Comparison of ENCODE assay signal across 26 cellular contexts in the genomic region with DNA sequence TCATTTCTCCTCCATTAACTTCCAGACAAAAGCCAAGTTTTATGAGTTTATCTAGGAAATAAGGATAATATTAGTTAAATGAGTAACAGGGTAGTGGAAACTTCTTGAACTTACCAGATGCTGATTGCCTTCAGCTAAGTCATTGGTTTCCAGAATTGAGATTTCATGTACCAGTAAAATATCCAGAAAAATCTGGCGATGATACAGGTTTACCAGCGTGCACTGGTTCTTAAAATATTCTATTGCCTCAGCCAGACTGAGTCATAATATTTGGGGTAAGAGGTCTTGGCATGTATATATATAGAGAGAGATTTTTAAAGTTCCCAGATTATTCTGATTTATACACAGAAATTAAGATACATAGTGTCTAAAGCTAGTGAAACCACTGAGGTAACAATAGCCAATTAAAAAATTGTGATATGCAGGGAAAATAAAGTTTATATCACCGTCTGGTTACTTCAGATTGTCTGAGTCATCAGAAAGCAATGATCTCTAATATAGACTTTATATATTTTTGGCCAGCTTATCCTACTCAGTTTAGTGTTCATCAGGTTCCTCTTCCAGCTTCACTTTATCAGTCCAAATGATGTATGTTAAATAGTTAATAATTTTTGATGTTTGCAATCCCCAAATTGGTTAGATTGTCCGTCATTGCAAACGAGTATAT.
"Had no signal": no experiment of that assay in that cellular context is flagged by ENCODE, and none has a peak within 500 bp of the region (broad histone marks: within the 10 kb centered on the region; RNA-seq: fewer than 3 reads in every experiment).

No MANE protein-coding gene starts in this region.

- H3K9me3 ChIP-seq: gastroesophageal sphincter, heart left ventricle, left ventricle myocardium inferior, mucosa of descending colon, prostate gland, right atrium auricular region, vagina had no signal

- H3K4me1 ChIP-seq: gastroesophageal sphincter, heart left ventricle, left ventricle myocardium inferior, prostate gland, right atrium auricular region, vagina had no signal

- H3K4me2 ChIP-seq: neural progenitor cell, smooth muscle cell had no signal

- DNase-seq: activated CD4-positive, alpha-beta T cell treated with anti-CD3 and anti-CD28 coated beads for 48 hours; activated CD4-positive, CD25-positive, alpha-beta regulatory T cell; activated CD8-positive, alpha-beta T cell treated with anti-CD3 and anti-CD28 coated beads for 36 hours; activated naive CD4-positive, alpha-beta T cell; activated naive CD8-positive, alpha-beta T cell treated with anti-CD3 and anti-CD28 coated beads for 36 hours; activated T-cell treated with anti-CD3 and anti-CD28 coated beads, Interleukin-2, amount 50 U/mL, for 1 hour; brain microvascular endothelial cell; effector CD8-positive, alpha-beta T cell; heart left ventricle; kidney glomerular epithelial cell; left ventricle myocardium inferior; mucosa of descending colon; naive B cell; stimulated activated CD4-positive, alpha-beta T cell treated with anti-CD3 and anti-CD28 coated beads, Interleukin-4, amount 100 ng/mL, for 1 hour; stimulated activated naive CD8-positive, alpha-beta T cell treated with anti-CD3 and anti-CD28 coated beads, Interleukin-15, amount 100 ng/mL, for 72 hours; T-helper 1 cell; T-helper 9 cell; trophoblast cell had no signal

- H3K4me3 ChIP-seq: gastroesophageal sphincter, heart left ventricle, left ventricle myocardium inferior, mucosa of descending colon, neural progenitor cell, prostate gland, right atrium auricular region, smooth muscle cell, vagina had no signal

- H3K27me3 ChIP-seq: brain microvascular endothelial cell, gastroesophageal sphincter, heart left ventricle, neural progenitor cell, right atrium auricular region, vagina had no signal

- H2AFZ ChIP-seq: neural progenitor cell had no signal

- H3K36me3 ChIP-seq: brain microvascular endothelial cell, prostate gland had no signal

- ATAC-seq: activated CD8-positive, alpha-beta T cell treated with anti-CD3 and anti-CD28 coated beads for 36 hours; activated T-helper 17 cell treated with anti-CD3 and anti-CD28 coated beads, Interleukin-2, amount 50 U/mL, for 72 hours; esophagus mucosa; gastroesophageal sphincter; heart left ventricle; mucosa of descending colon; stimulated activated naive CD8-positive, alpha-beta T cell treated with anti-CD3 and anti-CD28 coated beads, Interleukin-15, amount 100 ng/mL, for 72 hours had no signal

- H3K27ac ChIP-seq: brain microvascular endothelial cell, gastroesophageal sphincter, heart left ventricle, left ventricle myocardium inferior, neural progenitor cell, prostate gland, right atrium auricular region, vagina had no signal

- H3K9ac ChIP-seq: neural progenitor cell had no signal
